ENCODE assay signal across 1 cellular context in the genomic region with DNA sequence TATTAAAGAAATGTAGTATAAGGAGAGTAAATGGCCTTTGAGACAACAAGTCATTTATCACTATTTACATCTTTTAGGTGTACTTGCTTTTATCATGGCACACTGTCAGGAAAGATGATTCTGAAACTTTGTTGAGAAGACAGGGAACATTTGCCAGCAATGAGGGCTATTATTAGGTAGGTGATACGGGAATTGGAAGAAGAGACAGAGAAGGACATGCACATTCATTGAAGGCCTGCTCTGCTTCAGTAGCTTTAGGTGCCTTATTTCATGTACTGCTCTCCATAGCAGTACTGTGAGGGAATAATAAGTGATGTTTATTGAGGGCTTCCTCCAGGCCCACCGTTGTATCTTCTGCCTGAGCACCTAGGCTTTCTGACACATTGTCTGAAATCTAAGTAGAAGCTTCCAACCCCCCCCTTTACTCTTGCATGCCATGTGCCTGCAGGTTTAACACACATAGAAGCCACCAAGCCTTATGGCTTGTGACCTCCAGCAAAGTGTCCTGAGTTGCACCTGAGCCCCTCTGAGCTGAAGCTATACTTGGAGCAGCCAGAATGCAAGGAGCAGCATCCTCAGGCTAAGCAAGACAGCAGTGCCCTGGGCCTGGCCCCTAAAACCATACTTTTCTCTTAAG.
TF ChIP-seq lines count a peak whose summit lies in the region.

No MANE protein-coding gene starts in this region.

TF ChIP-seq in H1, 55 proteins besides CTCF, POLR2A, EP300 and RAD21:
- no peak for TF ChIP-seq CHD7 (IDR thresholded peaks at IDR 0.05; ENCODE audit: insufficient replicate concordance, low read length)
- no peak for TF ChIP-seq RNF2 (IDR thresholded peaks at IDR 0.05; ENCODE audit: borderline replicate concordance, low read depth, low read length, missing control alignments, poor library complexity, severe bottlenecking)
- TF ChIP-seq HDAC2 (IDR thresholded peaks at IDR 0.05; ENCODE audit: borderline replicate concordance in 1 of 2, low read depth in 2 of 2, low read length in 2 of 2), result no peak
- no peak for TF ChIP-seq EGR1 (IDR thresholded peaks at IDR 0.05; ENCODE audit: borderline replicate concordance, low read depth, low read length)
- no peak for TF ChIP-seq TBP (IDR thresholded peaks at IDR 0.05; ENCODE audit: low read depth, low read length)
- no peak for TF ChIP-seq EZH2 (IDR thresholded peaks at IDR 0.05; ENCODE audit: low read depth, low read length, severe bottlenecking)
- no peak for TF ChIP-seq NANOG (IDR thresholded peaks at IDR 0.05; ENCODE audit: insufficient read depth, low read depth, low read length, poor library complexity, severe bottlenecking)
- TF ChIP-seq SUZ12 (IDR thresholded peaks at IDR 0.05; ENCODE audit: low read length), result no peak
- no peak for TF ChIP-seq TAF1 (IDR thresholded peaks at IDR 0.05; ENCODE audit: low read depth, low read length)
- TF ChIP-seq POLR2AphosphoS5 (IDR thresholded peaks at IDR 0.05; ENCODE audit: low read depth, low read length), result no peak
- TF ChIP-seq CHD1 (IDR thresholded peaks at IDR 0.05; ENCODE audit: low read depth, low read length), result no peak
- TF ChIP-seq PHF8 (conservative IDR thresholded peaks at IDR 0.05; ENCODE audit: low read depth, low read length), result no peak
- TF ChIP-seq ATF2 (IDR thresholded peaks at IDR 0.05; ENCODE audit: low read length), result no peak
- TF ChIP-seq KDM4A (IDR thresholded peaks at IDR 0.05; ENCODE audit: low read depth, low read length, severe bottlenecking), result no peak
TF ChIP-seq in H1: peak in this region for 0.
